31 cellular contexts compared by ENCODE assay signal in genomic region chr5:122693963-122694362, GRCh38.
"Had no signal": no experiment of that assay in that cellular context is flagged by ENCODE, and none has a peak within 500 bp of the region (broad histone marks: within the 10 kb centered on the region; RNA-seq: fewer than 3 reads in every experiment).

No MANE protein-coding gene starts in this region.

- H3K27ac ChIP-seq: adrenal gland, body of pancreas, esophagus muscularis mucosa, foreskin keratinocyte, gastrocnemius medialis, heart left ventricle, WERI-Rb-1 had no signal

- ATAC-seq: activated CD4-positive, CD25-positive, alpha-beta regulatory T cell treated with anti-CD3 and anti-CD28 coated beads, Interleukin-2, amount 50 U/mL, for 24 hours; activated CD8-positive, alpha-beta memory T cell treated with anti-CD3 and anti-CD28 coated beads, Interleukin-2, amount 10 ng/mL, durations not matched to agents 7 days and 5 days; activated CD8-positive, alpha-beta T cell treated with anti-CD3 and anti-CD28 coated beads, Interleukin-2, amount 10 ng/mL, durations not matched to agents 7 days and 5 days; activated naive CD8-positive, alpha-beta T cell treated with anti-CD3 and anti-CD28 coated beads, Interleukin-2, amount 50 U/mL, for 24 hours; body of pancreas; effector memory CD8-positive, alpha-beta T cell; foreskin keratinocyte; gastrocnemius medialis; heart left ventricle had no signal

- H3K4me1 ChIP-seq: adrenal gland, body of pancreas, esophagus muscularis mucosa, foreskin keratinocyte, gastrocnemius medialis had no signal

- H3K36me3 ChIP-seq: adrenal gland, esophagus muscularis mucosa, gastrocnemius medialis, heart left ventricle, WERI-Rb-1 had no signal

- H3K9me3 ChIP-seq: adrenal gland, body of pancreas, esophagus muscularis mucosa, gastrocnemius medialis, heart left ventricle had no signal

- DNase-seq: activated B cell treated with CpG ODN at 0.5 μM for 24 hours; activated CD4-positive, alpha-beta T cell treated with anti-CD3 and anti-CD28 coated beads for 48 hours; activated CD4-positive, alpha-beta T cell treated with anti-CD3 and anti-CD28 coated beads, Interleukin-2, amount 50 U/mL, for 1 hour; activated CD4-positive, alpha-beta T cell treated with anti-CD3 and anti-CD28 coated beads, Interleukin-2, amount 50 U/mL, for 48 hours; activated CD8-positive, alpha-beta memory T cell treated with anti-CD3 and anti-CD28 coated beads, Interleukin-2, amount 10 ng/mL, durations not matched to agents 7 days and 5 days; activated CD8-positive, alpha-beta memory T cell treated with anti-CD3 and anti-CD28 coated beads, Interleukin-2, amount 50 U/mL, for 4 hours; activated CD8-positive, alpha-beta T cell treated with anti-CD3 and anti-CD28 coated beads, Interleukin-2, amount 10 ng/mL, durations not matched to agents 7 days and 5 days; activated effector memory CD4-positive, alpha-beta T cell treated with anti-CD3 and anti-CD28 coated beads, Interleukin-2, amount 50 U/mL, for 16 hours; activated naive CD4-positive, alpha-beta T cell treated with anti-CD3 and anti-CD28 coated beads for 36 hours; activated naive CD8-positive, alpha-beta T cell treated with anti-CD3 and anti-CD28 coated beads for 36 hours; activated naive CD8-positive, alpha-beta T cell treated with anti-CD3 and anti-CD28 coated beads, Interleukin-2, amount 50 U/mL, for 24 hours; activated T-cell treated with anti-CD3 and anti-CD28 coated beads, Interleukin-2, amount 50 U/mL, for 1 hour; activated T-cell treated with anti-CD3 and anti-CD28 coated beads, Interleukin-2, amount 50 U/mL, for 48 hours; adrenal gland; amygdala; aorta; body of pancreas; caudate nucleus; cortex of kidney; dermis blood vessel endothelial cell; effector CD4-positive, alpha-beta T cell; effector memory CD8-positive, alpha-beta T cell; erythroblast; foreskin keratinocyte; gastrocnemius medialis; glutamatergic neuron; heart left ventricle; T1000; WERI-Rb-1 had no signal

- H3K27me3 ChIP-seq: adrenal gland, body of pancreas, esophagus muscularis mucosa, foreskin keratinocyte, gastrocnemius medialis had no signal

- H3K4me3 ChIP-seq: adrenal gland, body of pancreas, esophagus muscularis mucosa, gastrocnemius medialis, heart left ventricle had no signal
